8 cellular contexts compared by ENCODE assay signal in genomic region chr1:197180252-197180878, GRCh38. TPM values are rescaled to one million over a fixed set of nuclear protein-coding genes. Genes with fewer than 3 reads are reported as not detected.
DNase-seq lines count a peak whose midpoint lies in the region; ATAC-seq and TF ChIP-seq lines count a peak whose summit lies in the region.

No MANE protein-coding gene starts in this region.

- POLR2A ChIA-PET in RWPE1 (lab: Yijun Ruan, JAX; ENCODE audit: low non-redundant PET), result interaction anchor here (0.5 kb wide), 1 partner anchor 175 kb away, joined by 3 read pairs; no protein-coding TSS in a partner anchor

- peak; percentile 70 for TF ChIP-seq CTCF in RWPE1 (conservative IDR thresholded peaks at IDR 0.05; ENCODE audit: low read depth)

- peak; percentile 44 for ATAC-seq in GM21619 (IDR thresholded peaks at IDR 0.05; ENCODE audit: unreplicated experiment)

- H4K8ac ChIP-seq in neuronal stem cell (ENCODE audit: low read depth, low read length), result no peak overlapping the region

- H3K36me3 ChIP-seq in neuronal stem cell (replicated peaks in 1 of 2; ENCODE audit: control insufficient read depth in 2 of 2, insufficient read depth in 2 of 2, low read length in 2 of 2), result peaks cover 6 to 88% of the 10 kb centered on the region in 2 donors

- H3K4me2 ChIP-seq in neuronal stem cell (ENCODE audit: insufficient read depth, low read length, poor library complexity, severe bottlenecking), result no peak overlapping the region

- no peak overlapping the region for H2BK5ac ChIP-seq in neuronal stem cell (ENCODE audit: low read length)

- no peak overlapping the region for H3K9ac ChIP-seq in neuronal stem cell (ENCODE audit: low read depth, low read length, poor library complexity)

- CTCF ChIA-PET in RWPE1 (lab: Yijun Ruan, JAX), result interaction anchor here (0.5 to 1.6 kb wide), 22 partner anchors 9 to 920 kb away, joined by 3 to 11 read pairs (median 4); no protein-coding TSS in a partner anchor

- no peak overlapping the region for H3K4ac ChIP-seq in neuronal stem cell (ENCODE audit: low read length)

- H3K4me1 ChIP-seq in neuronal stem cell (ENCODE audit: control insufficient read depth in 2 of 2, insufficient read depth in 1 of 2, low read depth in 1 of 2, low read length in 2 of 2), result no peaks in the 10 kb centered on the region

- H4K91ac ChIP-seq in neuronal stem cell (ENCODE audit: low read depth, low read length, poor library complexity), result no peak overlapping the region

- H3K27ac ChIP-seq in RWPE1, result no peak overlapping the region
- no peak overlapping the region for H3K27ac ChIP-seq in neuronal stem cell (replicated peaks; ENCODE audit: low read length)

- no peak overlapping the region for H2AFZ ChIP-seq in neuronal stem cell (ENCODE audit: low read length)

- no peak for TF ChIP-seq POLR2A in erythroblast (IDR thresholded peaks at IDR 0.05; ENCODE audit: low read length)

- H3K27me3 ChIP-seq in neuronal stem cell (ENCODE audit: control insufficient read depth in 3 of 3, insufficient read depth in 3 of 3, low read depth in 1 of 3, low read length in 3 of 3), result no peaks in the 10 kb centered on the region

- WGBS in neuronal stem cell (ENCODE audit: extremely low coverage in 2 of 2, insufficient read length in 2 of 2, insufficient replicate concordance in 1 of 2), 2 donors, result no CpG with 5 or more reads among the region's 3 CpGs

- no peak overlapping the region for H3K18ac ChIP-seq in neuronal stem cell (ENCODE audit: low read length)

- no peak overlapping the region for H3K23ac ChIP-seq in neuronal stem cell (ENCODE audit: low read depth, low read length, poor library complexity)

- no peak overlapping the region for H3K4me3 ChIP-seq in neuronal stem cell (ENCODE audit: low read length in 2 of 2)

- no peak overlapping the region for H2BK12ac ChIP-seq in neuronal stem cell (ENCODE audit: low read length)

- no peaks in the 10 kb centered on the region for H3K79me1 ChIP-seq in neuronal stem cell (ENCODE audit: low read depth, low read length)

- no peak overlapping the region for H3K14ac ChIP-seq in neuronal stem cell (ENCODE audit: low read length)

- H3K9me3 ChIP-seq in neuronal stem cell (replicated peaks in 1 of 2; ENCODE audit: control insufficient read depth in 2 of 2, insufficient read depth in 1 of 2, low read depth in 1 of 2, low read length in 2 of 2), result no peaks in the 10 kb centered on the region

- no peak overlapping the region for H2AK5ac ChIP-seq in neuronal stem cell (ENCODE audit: low read depth, low read length)

- no peak overlapping the region for H2BK120ac ChIP-seq in neuronal stem cell (ENCODE audit: low read depth, low read length)

- DNase-seq in NCI-H2081 (lab: John Stamatoyannopoulos, UW) (peak; percentile 44 to 57), NCI-H2081 treated with DMSO at 0.1 percent for 48 hours (lab: John Stamatoyannopoulos, UW) (no peak), KG1 (lab: John Stamatoyannopoulos, UW) (peak; percentile 19), RWPE1 (ENCODE audit: low spot score) (peak; percentile 57), erythroblast (lab: John Stamatoyannopoulos, UW) (peak; percentile 54 to 64), neuronal stem cell (ENCODE audit: low spot score) (peak; percentile 3)
- no peak for DNase-seq in stimulated activated naive CD4-positive, alpha-beta T cell treated with Interleukin-2 at 50 U/mL for 16 hours (lab: John Stamatoyannopoulos, UW)

- H2BK15ac ChIP-seq in neuronal stem cell (ENCODE audit: low read length), result no peak overlapping the region

RNA-seq across cellular contexts. Expression of gene ZBTB41, which starts 20.7 kb away (rescaled TPM):
- polyA plus RNA-seq in neuronal stem cell (2013, experiment 1 of 2), result 4.4 TPM
- polyA plus RNA-seq in neuronal stem cell (2013, experiment 2 of 2), result 4.6 TPM

RNA-seq across cellular contexts. Expression of gene ASPM, which starts 33.9 kb away (rescaled TPM):
- polyA plus RNA-seq in neuronal stem cell (2013, experiment 1 of 2), result 33.0 TPM
- polyA plus RNA-seq in neuronal stem cell (2013, experiment 2 of 2), result 33.5 TPM

Comparison
In these comparisons a context has a peak if more than half of its experiments do, and no peak if none do; other contexts are left out.
1. DNase-seq: peak in NCI-H2081 (2 of 2), KG1 (single experiment), RWPE1 (single experiment), erythroblast (2 of 2) and neuronal stem cell (single experiment); none in NCI-H2081 treated with DMSO at 0.1 percent for 48 hours (single experiment) and stimulated activated naive CD4-positive, alpha-beta T cell treated with Interleukin-2 at 50 U/mL for 16 hours (single experiment).